ENCODE assay signal across 11 cellular contexts in genomic region chr19:7772752-7773291, GRCh38. TPM values are rescaled to one million over a fixed set of nuclear protein-coding genes. Genes with fewer than 3 reads are reported as not detected.
DNase-seq lines count a peak whose midpoint lies in the region; ATAC-seq and TF ChIP-seq lines count a peak whose summit lies in the region.
"Had no signal": no experiment of that assay in that cellular context is flagged by ENCODE, and none has a peak within 500 bp of the region (broad histone marks: within the 10 kb centered on the region; RNA-seq: fewer than 3 reads in every experiment).

No MANE protein-coding gene starts in this region.

- H3K36me3 Mint-ChIP-seq in CD4-positive, alpha-beta memory T cell: no peaks in the 10 kb centered on the region
- H3K36me3 Mint-ChIP-seq in activated B cell treated with CpG ODN at 0.5 μM for 24 hours (ENCODE audit: low read depth): no peaks in the 10 kb centered on the region
- no peaks in the 10 kb centered on the region for H3K36me3 Mint-ChIP-seq in memory B cell

- peak overlapping the region; percentile 45 to 85 (median 71) for H3K4me3 Mint-ChIP-seq in CD4-positive, alpha-beta memory T cell
- H3K4me3 Mint-ChIP-seq in activated B cell treated with CpG ODN at 0.5 μM for 24 hours: no peak overlapping the region
- peak overlapping the region; percentile 32 for H3K4me3 Mint-ChIP-seq in memory B cell

- CTCF ChIA-PET in CD4-positive, alpha-beta memory T cell (lab: Charles Lee; ENCODE audit: partially characterized antibody): no interaction called here
- CTCF ChIA-PET in activated B cell treated with CpG ODN at 0.5 μM for 24 hours (lab: Charles Lee): no interaction called here

- H3K4me1 Mint-ChIP-seq in CD4-positive, alpha-beta memory T cell: peaks cover 13 to 22% (median 15%) of the 10 kb centered on the region in 4 donors
- H3K4me1 Mint-ChIP-seq in activated B cell treated with CpG ODN at 0.5 μM for 24 hours: peaks cover 16% of the 10 kb centered on the region
- H3K4me1 Mint-ChIP-seq in memory B cell: peaks cover 11% of the 10 kb centered on the region

- no peaks in the 10 kb centered on the region for H3K9me3 Mint-ChIP-seq in CD4-positive, alpha-beta memory T cell
- H3K9me3 Mint-ChIP-seq in activated B cell treated with CpG ODN at 0.5 μM for 24 hours (no peaks in the 10 kb centered on the region), memory B cell (no peaks in the 10 kb centered on the region)

- H3K4me1 ChIP-seq in CD4-positive, alpha-beta memory T cell (ENCODE audit: insufficient read depth, low read length): peaks cover 15% of the 10 kb centered on the region
- no peaks in the 10 kb centered on the region for H3K4me1 ChIP-seq in testis
- H3K4me1 ChIP-seq: Peyer's patch had no signal

- peak in 3 of 5 donors; percentile 14 to 21 (median 21) for DNase-seq in CD4-positive, alpha-beta memory T cell
- DNase-seq in HT1080 (ENCODE audit: low read depth) (peak; percentile 18), activated B cell treated with CpG ODN at 0.5 μM for 24 hours (no peak), memory B cell (ENCODE audit: low spot score in 2 of 2) (no peak), testis (no peak), GDM1 (lab: John Stamatoyannopoulos, UW) (no peak), foreskin melanocyte (no peak)

- no peaks in the 10 kb centered on the region for H3K27me3 Mint-ChIP-seq in CD4-positive, alpha-beta memory T cell
- peaks cover 6% of the 10 kb centered on the region for H3K27me3 Mint-ChIP-seq in activated B cell treated with CpG ODN at 0.5 μM for 24 hours
- peaks cover 4% of the 10 kb centered on the region for H3K27me3 Mint-ChIP-seq in memory B cell

- TF ChIP-seq POLR2A in testis (IDR thresholded peaks at IDR 0.05): no peak

- intact Hi-C loops in CD4-positive, alpha-beta memory T cell (cut with micrococcal nuclease): no loop called here
- intact Hi-C loops in activated B cell treated with CpG ODN at 0.5 μM for 24 hours (cut with micrococcal nuclease): no loop called here
- intact Hi-C loops in testis (cut with DNase I; ENCODE audit: low total_unique reads): no loop called here

- H3K9me3 ChIP-seq in CD4-positive, alpha-beta memory T cell (ENCODE audit: control insufficient read depth in 1 of 2, low read length in 2 of 2): no peaks in the 10 kb centered on the region
- H3K9me3 ChIP-seq in testis: no peaks in the 10 kb centered on the region
- H3K9me3 ChIP-seq: Peyer's patch had no signal

- TF ChIP-seq CTCF in activated B cell treated with CpG ODN at 0.5 μM for 24 hours (IDR thresholded peaks at IDR 0.05): no peak
- no peak for TF ChIP-seq CTCF in testis (IDR thresholded peaks at IDR 0.05)

- no peaks in the 10 kb centered on the region for H3K27me3 ChIP-seq in CD4-positive, alpha-beta memory T cell (ENCODE audit: insufficient read depth, low read length)
- no peaks in the 10 kb centered on the region for H3K27me3 ChIP-seq in testis
- H3K27me3 ChIP-seq: cardiac muscle cell, Peyer's patch had no signal

- WGBS in testis, 2 donors: 47 to 57% methylated on average over 8 of the region's 8 CpGs

- no peak overlapping the region for H3K27ac ChIP-seq in CD4-positive, alpha-beta memory T cell (ENCODE audit: low read depth, low read length)
- H3K27ac ChIP-seq in testis: no peak overlapping the region
- H3K27ac ChIP-seq: cardiac muscle cell, Peyer's patch had no signal

- POLR2A ChIA-PET in CD4-positive, alpha-beta memory T cell (lab: Charles Lee; ENCODE audit: partially characterized antibody): no interaction called here
- POLR2A ChIA-PET in activated B cell treated with CpG ODN at 0.5 μM for 24 hours (lab: Charles Lee): no interaction called here

- peak; percentile 65 for ATAC-seq in activated B cell treated with CpG ODN at 0.5 μM for 24 hours (ENCODE audit: low read depth)
- peak; percentile 29 for ATAC-seq in memory B cell (ENCODE audit: low read depth)
- no peak for ATAC-seq in HG03342 (IDR thresholded peaks at IDR 0.05; ENCODE audit: unreplicated experiment)

- H3K27ac Mint-ChIP-seq in CD4-positive, alpha-beta memory T cell: peak overlapping the region; percentile 20 to 94 (median 77)
- H3K27ac Mint-ChIP-seq in activated B cell treated with CpG ODN at 0.5 μM for 24 hours (no peak overlapping the region), memory B cell (peak overlapping the region; percentile 43)

- H3K36me3 ChIP-seq in CD4-positive, alpha-beta memory T cell (ENCODE audit: insufficient read depth, low read length): no peaks in the 10 kb centered on the region
- no peaks in the 10 kb centered on the region for H3K36me3 ChIP-seq in testis (ENCODE audit: low read depth, missing control alignments)
- H3K36me3 ChIP-seq: cardiac muscle cell, Peyer's patch had no signal

- H3K4me3 ChIP-seq in CD4-positive, alpha-beta memory T cell (ENCODE audit: low read length in 2 of 2): no peak overlapping the region
- H3K4me3 ChIP-seq in testis: no peak overlapping the region
- H3K4me3 ChIP-seq: cardiac muscle cell, lung, Peyer's patch had no signal

RNA-seq across cellular contexts. Expression of gene CLEC4M, which starts 9.8 kb away (rescaled TPM):
- not detected for total RNA-seq in CD4-positive, alpha-beta memory T cell
- not detected for polyA plus RNA-seq in CD4-positive, alpha-beta memory T cell
- not detected in 2 replicates for total RNA-seq in HT1080 (2014; rRNA removed; shearing (Covaris generic))
- polyA plus RNA-seq in HT1080 (2015; cell fraction: cytosol; rRNA removed): 0.15 TPM in 1 of 2 replicates, not detected in the other
- 0.27 and 0.35 TPM in 2 replicates for polyA plus RNA-seq in HT1080 (2015; cell fraction: nucleus; rRNA removed)
- total RNA-seq in activated B cell treated with CpG ODN at 0.5 μM for 24 hours: 1.3 and 2.0 TPM in 2 replicates
- 10 to 100 TPM in 1 of 2 donors, 1 to 10 TPM in 1; 9.4 to 14.9 TPM for total RNA-seq in testis
- 14.5 TPM for polyA plus RNA-seq in testis (ENCODE audit: insufficient read depth, low read depth, low replicate concordance)
- total RNA-seq: Peyer's patch had no signal

RNA-seq across cellular contexts. Expression of gene CD209, which starts 25.5 kb away (rescaled TPM):
- under 1 TPM; 0.17 to 0.28 TPM for total RNA-seq in CD4-positive, alpha-beta memory T cell
- not detected for polyA plus RNA-seq in CD4-positive, alpha-beta memory T cell
- not detected in 2 replicates for total RNA-seq in HT1080 (2014; rRNA removed; shearing (Covaris generic))
- not detected in 2 replicates for polyA plus RNA-seq in HT1080 (2015; cell fraction: cytosol; rRNA removed)
- not detected in 2 replicates for polyA plus RNA-seq in HT1080 (2015; cell fraction: nucleus; rRNA removed)
- 0.11 and 0.24 TPM in 2 replicates for total RNA-seq in activated B cell treated with CpG ODN at 0.5 μM for 24 hours
- under 1 TPM; 0.55 to 0.74 TPM for total RNA-seq in testis
- 5.0 TPM for polyA plus RNA-seq in testis (ENCODE audit: insufficient read depth, low read depth, low replicate concordance)
- total RNA-seq: cardiac muscle cell had no signal
- polyA plus RNA-seq: cardiac muscle cell had no signal

RNA-seq across cellular contexts. Expression of gene CLEC4G, which starts 40.9 kb away (rescaled TPM):
- not detected for total RNA-seq in CD4-positive, alpha-beta memory T cell
- polyA plus RNA-seq in CD4-positive, alpha-beta memory T cell: not detected
- not detected in 2 replicates for total RNA-seq in HT1080 (2014; rRNA removed; shearing (Covaris generic))
- not detected in 2 replicates for polyA plus RNA-seq in HT1080 (2015; cell fraction: cytosol; rRNA removed)
- polyA plus RNA-seq in HT1080 (2015; cell fraction: nucleus; rRNA removed): not detected in 2 replicates
- total RNA-seq in activated B cell treated with CpG ODN at 0.5 μM for 24 hours: 0.55 and 0.78 TPM in 2 replicates
- 1 to 10 TPM in 1 of 2 donors, not detected in 1; 1.2 TPM for total RNA-seq in testis
- polyA plus RNA-seq in testis (ENCODE audit: insufficient read depth, low read depth, low replicate concordance): 0.71 TPM
- total RNA-seq: cardiac muscle cell had no signal
- polyA plus RNA-seq: cardiac muscle cell had no signal

RNA-seq across cellular contexts. Expression of gene EVI5L, which starts 57.2 kb away (rescaled TPM):
- 10 to 100 TPM; 11.9 to 14.1 TPM for total RNA-seq in CD4-positive, alpha-beta memory T cell
- polyA plus RNA-seq in CD4-positive, alpha-beta memory T cell: 1 to 10 TPM; 1.1 to 2.8 TPM
- 1.3 and 3.2 TPM in 2 replicates for total RNA-seq in HT1080 (2014; rRNA removed; shearing (Covaris generic))
- 7.0 and 7.9 TPM in 2 replicates for polyA plus RNA-seq in HT1080 (2015; cell fraction: cytosol; rRNA removed)
- polyA plus RNA-seq in HT1080 (2015; cell fraction: nucleus; rRNA removed): 8.2 and 14.7 TPM in 2 replicates
- total RNA-seq in activated B cell treated with CpG ODN at 0.5 μM for 24 hours (9.2 and 12.8 TPM in 2 replicates), testis (10 to 100 TPM; 45.8 to 68.9 TPM)
- 69.3 TPM for polyA plus RNA-seq in testis (ENCODE audit: insufficient read depth, low read depth, low replicate concordance)

Comparison
In these comparisons a context has a peak if more than half of its experiments do, and no peak if none do; other contexts are left out.
1. DNase-seq: peak in CD4-positive, alpha-beta memory T cell (3 of 5) and HT1080 (single experiment); none in activated B cell treated with CpG ODN at 0.5 μM for 24 hours (single experiment), memory B cell (0 of 2), testis (single experiment), GDM1 (single experiment) and foreskin melanocyte (single experiment).